In genomic region chr6:148090326-148090725, GRCh38 we compare ENCODE assay signal across 34 cellular contexts.
"Had no signal": no experiment of that assay in that cellular context is flagged by ENCODE, and none has a peak within 500 bp of the region (broad histone marks: within the 10 kb centered on the region; RNA-seq: fewer than 3 reads in every experiment).

No MANE protein-coding gene starts in this region.

- H3K27ac ChIP-seq: adrenal gland, body of pancreas, brain microvascular endothelial cell, breast epithelium, VCaP had no signal

- H3K9me3 ChIP-seq: adrenal gland had no signal

- H3K4me3 ChIP-seq: adrenal gland, body of pancreas, breast epithelium had no signal

- ATAC-seq: activated CD8-positive, alpha-beta T cell treated with anti-CD3 and anti-CD28 coated beads for 36 hours; activated naive CD4-positive, alpha-beta T cell treated with anti-CD3 and anti-CD28 coated beads, Interleukin-2, amount 50 U/mL, for 72 hours; activated T-cell treated with anti-CD3 and anti-CD28 coated beads, Interleukin-2, amount 50 U/mL, for 4 hours; activated T-cell treated with anti-CD3 and anti-CD28 coated beads, Interleukin-2, amount 50 U/mL, for 72 hours; activated T-helper 17 cell treated with anti-CD3 and anti-CD28 coated beads, Interleukin-2, amount 50 U/mL, for 72 hours; body of pancreas; T-cell had no signal

- FAIRE-seq: astrocyte, TTC549 had no signal

- H3K4me1 ChIP-seq: adrenal gland, body of pancreas, breast epithelium had no signal

- H3K27me3 ChIP-seq: adrenal gland, body of pancreas, brain microvascular endothelial cell, breast epithelium had no signal

- DNase-seq: activated B cell treated with CpG ODN at 0.5 μM for 24 hours; activated CD4-positive, alpha-beta memory T cell treated with anti-CD3 and anti-CD28 coated beads for 36 hours; activated CD4-positive, alpha-beta T cell treated with anti-CD3 and anti-CD28 coated beads for 4 hours; activated CD4-positive, alpha-beta T cell treated with anti-CD3 and anti-CD28 coated beads, Interleukin-2, amount 10 ng/mL, durations not matched to agents 24 days and 14 days; activated CD4-positive, alpha-beta T cell treated with anti-CD3 and anti-CD28 coated beads, Interleukin-2, amount 50 U/mL, for 1 hour; activated CD4-positive, alpha-beta T cell treated with anti-CD3 and anti-CD28 coated beads, Interleukin-2, amount 50 U/mL, for 4 hours; activated CD4-positive, CD25-positive, alpha-beta regulatory T cell treated with anti-CD3 and anti-CD28 coated beads, Interleukin-2, amount 50 U/mL, for 72 hours; activated CD8-positive, alpha-beta memory T cell treated with anti-CD3 and anti-CD28 coated beads, Interleukin-2, amount 50 U/mL, for 4 hours; activated CD8-positive, alpha-beta T cell treated with anti-CD3 and anti-CD28 coated beads for 36 hours; activated effector memory CD4-positive, alpha-beta T cell treated with anti-CD3 and anti-CD28 coated beads, Interleukin-2, amount 50 U/mL, for 16 hours; activated gamma-delta T cell treated with Interleukin-2 at 50 U/mL for 16 hours; activated naive CD4-positive, alpha-beta T cell; activated naive CD4-positive, alpha-beta T cell treated with anti-CD3 and anti-CD28 coated beads for 36 hours; activated naive CD4-positive, alpha-beta T cell treated with anti-CD3 and anti-CD28 coated beads, Interleukin-2, amount 50 U/mL, for 16 hours; activated naive CD8-positive, alpha-beta T cell treated with anti-CD3 and anti-CD28 coated beads for 36 hours; activated T-cell treated with anti-CD3 and anti-CD28 coated beads for 4 hours; activated T-cell treated with anti-CD3 and anti-CD28 coated beads, Interleukin-2, amount 50 U/mL, for 1 hour; activated T-cell treated with anti-CD3 and anti-CD28 coated beads, Interleukin-2, amount 50 U/mL, for 4 hours; activated T-cell treated with anti-CD3 and anti-CD28 coated beads, Interleukin-2, amount 50 U/mL, for 72 hours; adrenal gland; amniotic stem cell; aorta; body of pancreas; brain microvascular endothelial cell; central memory CD4-positive, alpha-beta T cell; T-cell; T-helper 2 cell; T-helper 9 cell had no signal

- H3K36me3 ChIP-seq: adrenal gland, brain microvascular endothelial cell, breast epithelium had no signal
